In the genomic region with DNA sequence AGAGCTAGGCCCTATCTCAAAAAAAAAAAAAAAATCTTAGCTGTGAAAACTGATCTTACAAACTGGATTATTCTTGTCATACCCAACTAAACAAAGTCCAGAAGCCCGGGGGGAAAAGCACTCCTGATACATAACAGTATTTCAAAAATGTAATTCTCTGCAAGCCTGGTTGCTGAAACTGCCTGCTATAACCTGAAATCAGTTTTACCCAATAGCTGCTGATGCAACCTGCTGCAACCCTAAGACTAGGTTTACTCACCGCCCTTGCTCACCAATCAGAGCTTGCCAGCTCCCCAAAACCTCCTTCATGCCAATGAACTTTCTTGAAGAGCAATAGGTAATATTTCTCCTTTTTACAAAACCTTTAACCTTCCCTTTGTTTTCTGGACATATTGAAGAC, we compare ENCODE assay signal across 23 cellular contexts. TPM values are rescaled to one million over a fixed set of nuclear protein-coding genes. Genes with fewer than 3 reads are reported as not detected.
DNase-seq lines count a peak whose midpoint lies in the region; ATAC-seq, FAIRE-seq and TF ChIP-seq lines count a peak whose summit lies in the region.
"Had no signal": no experiment of that assay in that cellular context is flagged by ENCODE, and none has a peak within 500 bp of the region (broad histone marks: within the 10 kb centered on the region; RNA-seq: fewer than 3 reads in every experiment).

No MANE protein-coding gene starts in this region.

- CTCF ChIA-PET in naive thymus-derived CD4-positive, alpha-beta T cell (lab: Charles Lee), result no interaction called here

- H3K36me3 ChIP-seq in naive thymus-derived CD4-positive, alpha-beta T cell (ENCODE audit: control insufficient read depth in 2 of 3, insufficient read depth in 3 of 3, low read length in 3 of 3), result no peaks in the 10 kb centered on the region
- H3K36me3 ChIP-seq: brain microvascular endothelial cell, esophagus muscularis mucosa, heart left ventricle, SJSA1, uterus had no signal

- no peaks in the 10 kb centered on the region for H3K27me3 ChIP-seq in naive thymus-derived CD4-positive, alpha-beta T cell (ENCODE audit: control insufficient read depth in 2 of 2, insufficient read depth in 2 of 2, low read length in 2 of 2)
- H3K27me3 ChIP-seq: SJSA1 had no signal

- H3K36me3 Mint-ChIP-seq in activated naive CD8-positive, alpha-beta T cell treated with anti-CD3 and anti-CD28 coated beads, Interleukin-2, amount 50 U/mL, for 24 hours (ENCODE audit: low read depth), result no peaks in the 10 kb centered on the region
- H3K36me3 Mint-ChIP-seq in naive thymus-derived CD4-positive, alpha-beta T cell, result peaks cover 0 to 7% (median 2%) of the 10 kb centered on the region in 5 donors

- DNase-seq in AG10803 (ENCODE audit: low read depth) (peak; percentile 48), H4 (ENCODE audit: low spot score) (peak; percentile 31), fibroblast of peridontal ligament (ENCODE audit: extremely low read depth) (peak; percentile 48), mesenteric fat pad (ENCODE audit: low spot score) (no peak), GM12891 (ENCODE audit: insufficient read length, low spot score) (no peak)
- DNase-seq in activated naive CD8-positive, alpha-beta T cell treated with anti-CD3 and anti-CD28 coated beads, Interleukin-2, amount 50 U/mL, for 24 hours, result no peak
- DNase-seq in naive thymus-derived CD4-positive, alpha-beta T cell, result no peak
- DNase-seq: activated naive CD4-positive, alpha-beta T cell; brain microvascular endothelial cell; heart left ventricle; NCI-H1048; PC-3; stimulated activated CD4-positive, alpha-beta T cell treated with anti-CD3 and anti-CD28 coated beads, Interleukin-2, amount 100 ng/mL, for 48 hours; T1000; uterus had no signal

- H3K27ac Mint-ChIP-seq in activated naive CD8-positive, alpha-beta T cell treated with anti-CD3 and anti-CD28 coated beads, Interleukin-2, amount 50 U/mL, for 24 hours, result peak overlapping the region; percentile 21
- H3K27ac Mint-ChIP-seq in naive thymus-derived CD4-positive, alpha-beta T cell, result no peak overlapping the region

- H3K27ac ChIP-seq in naive thymus-derived CD4-positive, alpha-beta T cell (ENCODE audit: low read depth, low read length), result no peak overlapping the region
- H3K27ac ChIP-seq: brain microvascular endothelial cell, esophagus muscularis mucosa, heart left ventricle, KMS-11, SJSA1, uterus had no signal

- no peak for FAIRE-seq in GM12891 (lab: Jason Lieb, UNC)
- FAIRE-seq: GM19239 had no signal

- peaks cover 9% of the 10 kb centered on the region for H3K4me1 Mint-ChIP-seq in activated naive CD8-positive, alpha-beta T cell treated with anti-CD3 and anti-CD28 coated beads, Interleukin-2, amount 50 U/mL, for 24 hours
- peaks cover 0 to 4% (median 0%) of the 10 kb centered on the region in 7 donors for H3K4me1 Mint-ChIP-seq in naive thymus-derived CD4-positive, alpha-beta T cell

- POLR2A ChIA-PET in naive thymus-derived CD4-positive, alpha-beta T cell (lab: Charles Lee), result interaction anchor here (0.6 kb wide), 1 partner anchor 619 kb away, joined by 3 read pairs; no protein-coding TSS in a partner anchor

- no peaks in the 10 kb centered on the region for H3K4me1 ChIP-seq in naive thymus-derived CD4-positive, alpha-beta T cell (ENCODE audit: control insufficient read depth in 2 of 2, insufficient read depth in 2 of 2, low read length in 2 of 2)
- H3K4me1 ChIP-seq: esophagus muscularis mucosa, heart left ventricle, uterus had no signal

- TF ChIP-seq POLR2A in GM12891 (IDR thresholded peaks at IDR 0.05; ENCODE audit: low read depth, low read length), result no peak

- no peaks in the 10 kb centered on the region for H3K9me3 Mint-ChIP-seq in activated naive CD8-positive, alpha-beta T cell treated with anti-CD3 and anti-CD28 coated beads, Interleukin-2, amount 50 U/mL, for 24 hours
- H3K9me3 Mint-ChIP-seq in naive thymus-derived CD4-positive, alpha-beta T cell, result peaks cover 0 to 19% (median 4%) of the 10 kb centered on the region in 11 donors

- ATAC-seq in activated naive CD8-positive, alpha-beta T cell treated with anti-CD3 and anti-CD28 coated beads, Interleukin-2, amount 50 U/mL, for 24 hours, result no peak
- no peak for ATAC-seq in naive thymus-derived CD4-positive, alpha-beta T cell
- no peak for ATAC-seq in HG03457 (IDR thresholded peaks at IDR 0.05; ENCODE audit: unreplicated experiment)
- ATAC-seq: heart left ventricle, PC-3 had no signal

- no peak overlapping the region for H3K4me3 ChIP-seq in AG10803 (ENCODE audit: low read length)
- no peak overlapping the region for H3K4me3 ChIP-seq in naive thymus-derived CD4-positive, alpha-beta T cell (ENCODE audit: low read length)
- H3K4me3 ChIP-seq: esophagus muscularis mucosa, heart left ventricle, SJSA1, uterus had no signal

- TF ChIP-seq CTCF in AG10803 (conservative IDR thresholded peaks at IDR 0.05; ENCODE audit: low read length), result no peak

- intact Hi-C loops in naive thymus-derived CD4-positive, alpha-beta T cell (cut with micrococcal nuclease), result no loop called here

- no peak overlapping the region for H3K4me3 Mint-ChIP-seq in activated naive CD8-positive, alpha-beta T cell treated with anti-CD3 and anti-CD28 coated beads, Interleukin-2, amount 50 U/mL, for 24 hours
- H3K4me3 Mint-ChIP-seq in naive thymus-derived CD4-positive, alpha-beta T cell, result no peak overlapping the region

- H3K9me3 ChIP-seq in naive thymus-derived CD4-positive, alpha-beta T cell (ENCODE audit: control insufficient read depth in 2 of 3, low read length in 3 of 3), result no peaks in the 10 kb centered on the region
- H3K9me3 ChIP-seq: uterus had no signal

- peaks cover 29% of the 10 kb centered on the region for H3K27me3 Mint-ChIP-seq in activated naive CD8-positive, alpha-beta T cell treated with anti-CD3 and anti-CD28 coated beads, Interleukin-2, amount 50 U/mL, for 24 hours
- H3K27me3 Mint-ChIP-seq in naive thymus-derived CD4-positive, alpha-beta T cell, result peaks cover 28 to 61% (median 48%) of the 10 kb centered on the region in 5 donors

TF ChIP-seq in GM12891, 5 proteins besides CTCF, POLR2A, EP300 and RAD21:
- TF ChIP-seq POLR2AphosphoS5 (IDR thresholded peaks at IDR 0.05; ENCODE audit: low read depth, low read length) (no peak), SPI1 (IDR thresholded peaks at IDR 0.05; ENCODE audit: low read depth, low read length) (no peak), PAX5 (IDR thresholded peaks at IDR 0.05; ENCODE audit: insufficient read depth, low read length, severe bottlenecking) (no peak), POU2F2 (IDR thresholded peaks at IDR 0.05; ENCODE audit: low read depth, low read length) (no peak), TAF1 (IDR thresholded peaks at IDR 0.05; ENCODE audit: low read depth, low read length) (no peak)

RNA-seq across cellular contexts. Expression of gene FGF19, which starts 12.4 kb away (rescaled TPM):
- 0.17 TPM in 1 of 2 replicates, not detected in the other for total RNA-seq in H4 (2014; rRNA removed; shearing (Covaris generic))
- not detected for total RNA-seq in naive thymus-derived CD4-positive, alpha-beta T cell
- not detected for polyA plus RNA-seq in naive thymus-derived CD4-positive, alpha-beta T cell
- not detected for total RNA-seq in mesenteric fat pad
- polyA plus RNA-seq in GM12891 (2012; ENCODE audit: low read depth, missing spikeins), result not detected
- total RNA-seq: esophagus muscularis mucosa, heart left ventricle, lower leg skin, myocyte, osteocyte, PC-3 had no signal
- polyA plus RNA-seq: heart left ventricle had no signal

RNA-seq across cellular contexts. Expression of gene LTO1, which starts 16.3 kb away (rescaled TPM):
- total RNA-seq in H4 (2014; rRNA removed; shearing (Covaris generic)), result 3.2 and 8.5 TPM in 2 replicates
- 10 to 100 TPM; 32.8 to 75.6 (median 55.1) TPM for total RNA-seq in naive thymus-derived CD4-positive, alpha-beta T cell
- 10 to 100 TPM; 19.1 to 21.3 TPM for polyA plus RNA-seq in naive thymus-derived CD4-positive, alpha-beta T cell
- 19.2 TPM for total RNA-seq in mesenteric fat pad
- 9.9 TPM for polyA plus RNA-seq in GM12891 (2012; ENCODE audit: low read depth, missing spikeins)

RNA-seq across cellular contexts. Expression of gene CCND1, which starts 50.5 kb away (rescaled TPM):
- total RNA-seq in H4 (2014; rRNA removed; shearing (Covaris generic)), result 67.5 and 80.4 TPM in 2 replicates
- 1 to 10 TPM in 2 of 5 experiments, under 1 TPM in 3; 0.35 to 4.0 (median 0.84) TPM for total RNA-seq in naive thymus-derived CD4-positive, alpha-beta T cell
- 1 to 10 TPM in 1 of 2 donors, under 1 TPM in 1; 0.26 to 4.9 TPM for polyA plus RNA-seq in naive thymus-derived CD4-positive, alpha-beta T cell
- total RNA-seq in mesenteric fat pad, result 788 TPM
- 8.9 TPM for polyA plus RNA-seq in GM12891 (2012; ENCODE audit: low read depth, missing spikeins)

Comparison
In these comparisons a context has a peak if more than half of its experiments do, and no peak if none do; other contexts are left out.
1. DNase-seq: peak in AG10803 (single experiment), H4 (single experiment) and fibroblast of peridontal ligament (single experiment); none in activated naive CD8-positive, alpha-beta T cell treated with anti-CD3 and anti-CD28 coated beads, Interleukin-2, amount 50 U/mL, for 24 hours (single experiment), naive thymus-derived CD4-positive, alpha-beta T cell (0 of 9), mesenteric fat pad (single experiment) and GM12891 (single experiment).
2. RNA of gene CCND1, which starts 50.5 kb away (total RNA-seq): 788 TPM in mesenteric fat pad (single experiment) and 67.5 to 80.4 TPM in H4; 0.35 to 4.0 TPM in naive thymus-derived CD4-positive, alpha-beta T cell; every median in the first group is over 10 times any median in the second.